Comparison of ENCODE assay signal across 32 cellular contexts in genomic region chr10:25707541-25707940, GRCh38.
"Had no signal": no experiment of that assay in that cellular context is flagged by ENCODE, and none has a peak within 500 bp of the region (broad histone marks: within the 10 kb centered on the region; RNA-seq: fewer than 3 reads in every experiment).

No MANE protein-coding gene starts in this region.

- H3K9me3 Mint-ChIP-seq: activated CD4-positive, alpha-beta T cell treated with anti-CD3 and anti-CD28 coated beads, Interleukin-2, amount 10 ng/mL, durations not matched to agents 7 days and 5 days; activated naive CD4-positive, alpha-beta T cell treated with anti-CD3 and anti-CD28 coated beads, Interleukin-2, amount 50 U/mL, for 24 hours; activated naive CD8-positive, alpha-beta T cell treated with anti-CD3 and anti-CD28 coated beads, Interleukin-2, amount 10 ng/mL, durations not matched to agents 7 days and 5 days; activated T-cell treated with anti-CD3 and anti-CD28 coated beads, Interleukin-2, amount 50 U/mL, for 24 hours; activated T-helper 2 cell treated with anti-CD3 and anti-CD28 coated beads, Interferon-gamma antibody, Interleukin-2, Interleukin-4, amounts not matched to agents 10 μg/mL and 5 μg/mL and 100 μg/mL, durations not matched to agents 14 hours and 24 hours and 36 hours; central memory CD8-positive, alpha-beta T cell had no signal

- H3K27ac Mint-ChIP-seq: activated CD4-positive, alpha-beta T cell treated with anti-CD3 and anti-CD28 coated beads for 36 hours; activated CD4-positive, alpha-beta T cell treated with anti-CD3 and anti-CD28 coated beads, Interleukin-2, amount 10 ng/mL, durations not matched to agents 7 days and 5 days; activated CD8-positive, alpha-beta T cell treated with anti-CD3 and anti-CD28 coated beads, Interleukin-2, amount 10 ng/mL, durations not matched to agents 7 days and 5 days; activated naive CD4-positive, alpha-beta T cell treated with anti-CD3 and anti-CD28 coated beads, Interleukin-2, amount 50 U/mL, for 24 hours; activated naive CD8-positive, alpha-beta T cell treated with anti-CD3 and anti-CD28 coated beads, Interleukin-2, amount 10 ng/mL, durations not matched to agents 7 days and 5 days; activated T-cell treated with anti-CD3 and anti-CD28 coated beads, Interleukin-2, amount 50 U/mL, for 24 hours; activated T-helper 2 cell treated with anti-CD3 and anti-CD28 coated beads, Interferon-gamma antibody, Interleukin-2, Interleukin-4, amounts not matched to agents 10 μg/mL and 5 μg/mL and 100 μg/mL, durations not matched to agents 14 hours and 24 hours and 36 hours; WTC11 had no signal

- DNase-seq: activated CD4-positive, alpha-beta T cell treated with anti-CD3 and anti-CD28 coated beads for 36 hours; activated CD4-positive, alpha-beta T cell treated with anti-CD3 and anti-CD28 coated beads, Interleukin-2, amount 10 ng/mL, durations not matched to agents 7 days and 5 days; activated CD4-positive, alpha-beta T cell treated with anti-CD3 and anti-CD28 coated beads, Interleukin-2, amount 50 U/mL, for 48 hours; activated CD8-positive, alpha-beta T cell treated with anti-CD3 and anti-CD28 coated beads, Interleukin-2, amount 10 ng/mL, durations not matched to agents 7 days and 5 days; activated gamma-delta T cell; activated naive CD4-positive, alpha-beta T cell treated with Interleukin-2 at 50 U/mL for 16 hours; activated naive CD8-positive, alpha-beta T cell treated with anti-CD3 and anti-CD28 coated beads, Interleukin-2, amount 10 ng/mL, durations not matched to agents 7 days and 5 days; activated T-cell treated with anti-CD3 and anti-CD28 coated beads, Interleukin-2, amount 50 U/mL, for 24 hours; amygdala; Karpas-422; KBM-7; NCI-H1105; NCI-H1417 treated with DMSO at 0.1 percent for 48 hours; NCI-H187 treated with DMSO at 0.1 percent for 48 hours; NCI-H2081; NCI-H226; NCI-H446 treated with DMSO at 0.1 percent for 48 hours; NCI-H524; NCI-H69; NK-92 treated with Interleukin-12 subunit alpha and Interleukin-12 subunit beta, amount 100 ng/mL, for 24 hours; PC-9; SIG-M5; T1000 had no signal

- H3K9me3 ChIP-seq: ascending aorta had no signal

- H2AFZ ChIP-seq: PC-9 had no signal

- ATAC-seq: activated CD4-positive, alpha-beta T cell treated with anti-CD3 and anti-CD28 coated beads for 36 hours; activated CD4-positive, CD25-positive, alpha-beta regulatory T cell treated with anti-CD3 and anti-CD28 coated beads, Interleukin-2, amount 50 U/mL, for 24 hours; activated CD8-positive, alpha-beta T cell treated with anti-CD3 and anti-CD28 coated beads, Interleukin-2, amount 10 ng/mL, durations not matched to agents 7 days and 5 days; Right ventricle myocardium inferior; WTC11 had no signal

- H3K27ac ChIP-seq: ascending aorta, cardiac muscle cell, PC-9, RWPE1 had no signal

- H3K36me3 Mint-ChIP-seq: activated naive CD4-positive, alpha-beta T cell treated with anti-CD3 and anti-CD28 coated beads, Interleukin-2, amount 50 U/mL, for 24 hours; activated naive CD8-positive, alpha-beta T cell treated with anti-CD3 and anti-CD28 coated beads, Interleukin-2, amount 10 ng/mL, durations not matched to agents 7 days and 5 days; WTC11 had no signal

- H3K27me3 ChIP-seq: ascending aorta, cardiac muscle cell had no signal

- H3K4me1 ChIP-seq: ascending aorta had no signal

- H3K4me1 Mint-ChIP-seq: activated CD4-positive, alpha-beta T cell treated with anti-CD3 and anti-CD28 coated beads for 36 hours; activated CD4-positive, alpha-beta T cell treated with anti-CD3 and anti-CD28 coated beads, Interleukin-2, amount 10 ng/mL, durations not matched to agents 7 days and 5 days; activated naive CD4-positive, alpha-beta T cell treated with anti-CD3 and anti-CD28 coated beads, Interleukin-2, amount 50 U/mL, for 24 hours; activated naive CD8-positive, alpha-beta T cell treated with anti-CD3 and anti-CD28 coated beads, Interleukin-2, amount 10 ng/mL, durations not matched to agents 7 days and 5 days; central memory CD8-positive, alpha-beta T cell had no signal

- H3K4me2 ChIP-seq: PC-9 had no signal

- H3K36me3 ChIP-seq: ascending aorta, cardiac muscle cell had no signal

- H3K4me3 Mint-ChIP-seq: activated CD4-positive, alpha-beta T cell treated with anti-CD3 and anti-CD28 coated beads for 36 hours; activated CD4-positive, alpha-beta T cell treated with anti-CD3 and anti-CD28 coated beads, Interleukin-2, amount 10 ng/mL, durations not matched to agents 7 days and 5 days; activated CD8-positive, alpha-beta T cell treated with anti-CD3 and anti-CD28 coated beads, Interleukin-2, amount 10 ng/mL, durations not matched to agents 7 days and 5 days; activated naive CD4-positive, alpha-beta T cell treated with anti-CD3 and anti-CD28 coated beads, Interleukin-2, amount 50 U/mL, for 24 hours; activated naive CD8-positive, alpha-beta T cell treated with anti-CD3 and anti-CD28 coated beads, Interleukin-2, amount 10 ng/mL, durations not matched to agents 7 days and 5 days; activated T-cell treated with anti-CD3 and anti-CD28 coated beads, Interleukin-2, amount 50 U/mL, for 24 hours; central memory CD8-positive, alpha-beta T cell; WTC11 had no signal

- H3K4me3 ChIP-seq: ascending aorta, cardiac muscle cell, PC-9 had no signal

- H3K27me3 Mint-ChIP-seq: activated CD4-positive, alpha-beta T cell treated with anti-CD3 and anti-CD28 coated beads, Interleukin-2, amount 10 ng/mL, durations not matched to agents 7 days and 5 days; activated naive CD8-positive, alpha-beta T cell treated with anti-CD3 and anti-CD28 coated beads, Interleukin-2, amount 10 ng/mL, durations not matched to agents 7 days and 5 days; activated T-cell treated with anti-CD3 and anti-CD28 coated beads, Interleukin-2, amount 50 U/mL, for 24 hours had no signal
